1 cellular context compared by ENCODE assay signal in the genomic region with DNA sequence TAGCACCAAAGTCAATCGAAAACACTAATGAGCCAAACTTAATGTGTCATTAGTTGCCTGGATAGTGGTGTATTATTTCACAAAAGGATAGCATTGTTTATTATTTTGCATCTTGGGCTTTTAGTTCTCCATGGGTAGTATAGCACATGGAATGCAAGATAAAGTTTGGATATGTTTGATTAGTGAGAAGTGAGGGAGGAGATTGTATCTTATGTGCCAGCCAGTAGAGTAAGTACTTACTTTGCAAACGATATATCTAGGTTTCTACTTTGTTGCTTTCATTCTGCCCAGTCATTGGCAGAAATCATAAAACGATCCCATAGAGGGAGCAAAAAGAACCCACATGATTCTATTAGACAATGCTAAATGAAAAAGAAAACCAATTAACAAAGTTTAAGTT.
TF ChIP-seq lines count a peak whose summit lies in the region.

No MANE protein-coding gene starts in this region.

TF ChIP-seq in A549, 52 proteins besides CTCF, POLR2A, EP300 and RAD21:
- TF ChIP-seq, protein P1, sequence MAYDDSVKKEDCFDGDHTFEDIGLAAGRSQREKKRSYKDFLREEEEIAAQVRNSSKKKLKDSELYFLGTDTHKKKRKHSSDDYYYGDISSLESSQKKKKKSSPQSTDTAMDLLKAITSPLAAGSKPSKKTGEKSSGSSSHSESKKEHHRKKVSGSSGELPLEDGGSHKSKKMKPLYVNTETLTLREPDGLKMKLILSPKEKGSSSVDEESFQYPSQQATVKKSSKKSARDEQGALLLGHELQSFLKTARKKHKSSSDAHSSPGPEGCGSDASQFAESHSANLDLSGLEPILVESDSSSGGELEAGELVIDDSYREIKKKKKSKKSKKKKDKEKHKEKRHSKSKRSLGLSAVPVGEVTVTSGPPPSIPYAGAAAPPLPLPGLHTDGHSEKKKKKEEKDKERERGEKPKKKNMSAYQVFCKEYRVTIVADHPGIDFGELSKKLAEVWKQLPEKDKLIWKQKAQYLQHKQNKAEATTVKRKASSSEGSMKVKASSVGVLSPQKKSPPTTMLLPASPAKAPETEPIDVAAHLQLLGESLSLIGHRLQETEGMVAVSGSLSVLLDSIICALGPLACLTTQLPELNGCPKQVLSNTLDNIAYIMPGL (CRISPR knock-in tag; IDR thresholded peaks at IDR 0.05; ENCODE audit: borderline replicate concordance) = no peak
- TF ChIP-seq GATA3 (IDR thresholded peaks at IDR 0.05; ENCODE audit: borderline replicate concordance) (no peak), MAZ (IDR thresholded peaks at IDR 0.05; ENCODE audit: borderline replicate concordance, low read depth, low read length) (no peak), TP53 (CRISPR knock-in tag; IDR thresholded peaks at IDR 0.05) (no peak), BHLHE40 (IDR thresholded peaks at IDR 0.05; ENCODE audit: low read depth, low read length) (no peak), CBX8 (IDR thresholded peaks at IDR 0.05) (no peak), JUN (IDR thresholded peaks at IDR 0.05) (no peak), FOSL2 (IDR thresholded peaks at IDR 0.05) (no peak), FOSL2 (CRISPR knock-in tag; IDR thresholded peaks at IDR 0.05) (no peak), ZNF302 (CRISPR knock-in tag; IDR thresholded peaks at IDR 0.05) (no peak), HOXB5 (CRISPR knock-in tag; IDR thresholded peaks at IDR 0.05) (no peak), RNF2 (IDR thresholded peaks at IDR 0.05; ENCODE audit: borderline replicate concordance, low read depth) (no peak), TFCP2L1 (CRISPR knock-in tag; IDR thresholded peaks at IDR 0.05) (no peak), HOXA7 (CRISPR knock-in tag; IDR thresholded peaks at IDR 0.05) (no peak), NPAS2 (CRISPR knock-in tag; IDR thresholded peaks at IDR 0.05; ENCODE audit: borderline replicate concordance) (no peak), SREBF2 (IDR thresholded peaks at IDR 0.05) (no peak), ZFP36 (IDR thresholded peaks at IDR 0.05; ENCODE audit: borderline replicate concordance, partially characterized antibody) (no peak)
- TF ChIP-seq, protein P2, sequence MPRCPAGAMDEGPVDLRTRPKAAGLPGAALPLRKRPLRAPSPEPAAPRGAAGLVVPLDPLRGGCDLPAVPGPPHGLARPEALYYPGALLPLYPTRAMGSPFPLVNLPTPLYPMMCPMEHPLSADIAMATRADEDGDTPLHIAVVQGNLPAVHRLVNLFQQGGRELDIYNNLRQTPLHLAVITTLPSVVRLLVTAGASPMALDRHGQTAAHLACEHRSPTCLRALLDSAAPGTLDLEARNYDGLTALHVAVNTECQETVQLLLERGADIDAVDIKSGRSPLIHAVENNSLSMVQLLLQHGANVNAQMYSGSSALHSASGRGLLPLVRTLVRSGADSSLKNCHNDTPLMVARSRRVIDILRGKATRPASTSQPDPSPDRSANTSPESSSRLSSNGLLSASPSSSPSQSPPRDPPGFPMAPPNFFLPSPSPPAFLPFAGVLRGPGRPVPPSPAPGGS (IDR thresholded peaks at IDR 0.05) = no peak
- TF ChIP-seq, protein P3, sequence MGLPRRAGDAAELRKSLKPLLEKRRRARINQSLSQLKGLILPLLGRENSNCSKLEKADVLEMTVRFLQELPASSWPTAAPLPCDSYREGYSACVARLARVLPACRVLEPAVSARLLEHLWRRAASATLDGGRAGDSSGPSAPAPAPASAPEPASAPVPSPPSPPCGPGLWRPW (IDR thresholded peaks at IDR 0.05) = no peak
